In genomic region chr7:30445770-30446169, GRCh38 we compare ENCODE assay signal across 1 cellular context.
TF ChIP-seq lines count a peak whose summit lies in the region.

No MANE protein-coding gene starts in this region.

TF ChIP-seq in HepG2, 621 proteins besides CTCF, POLR2A, EP300 and RAD21 (continued from another document):
- TF ChIP-seq ZNF281 (CRISPR knock-in tag; IDR thresholded peaks at IDR 0.05; ENCODE audit: borderline replicate concordance), result peak; percentile 51; the same call in 1 of the 2 replicates
- TF ChIP-seq ZNF574 (CRISPR knock-in tag; IDR thresholded peaks at IDR 0.05), result 0 out of 2 replicates have a peak, but pooled peaks have one; percentile 41
- TF ChIP-seq NR3C1 (CRISPR knock-in tag; IDR thresholded peaks at IDR 0.05), result no peak
- no peak for TF ChIP-seq HOXD1 (CRISPR knock-in tag; IDR thresholded peaks at IDR 0.05)
- peak; percentile 75 for TF ChIP-seq CEBPG (CRISPR knock-in tag; IDR thresholded peaks at IDR 0.05)
- TF ChIP-seq NR2C2 (CRISPR knock-in tag; IDR thresholded peaks at IDR 0.05; ENCODE audit: borderline replicate concordance), result no peak
- TF ChIP-seq BHLHE40 (IDR thresholded peaks at IDR 0.05; ENCODE audit: low read length), result 0 out of 2 replicates have a peak, but pooled peaks have one; percentile 39
- TF ChIP-seq KLF13 (CRISPR knock-in tag; IDR thresholded peaks at IDR 0.05), result no peak
- no peak for TF ChIP-seq HOXA7 (CRISPR knock-in tag; IDR thresholded peaks at IDR 0.05)
- peak; percentile 43 for TF ChIP-seq STAG1 (CRISPR knock-in tag; IDR thresholded peaks at IDR 0.05)
- TF ChIP-seq ZSCAN21 (CRISPR knock-in tag; IDR thresholded peaks at IDR 0.05; ENCODE audit: borderline replicate concordance), result no peak
- no peak for TF ChIP-seq ZBTB46 (CRISPR knock-in tag; IDR thresholded peaks at IDR 0.05; ENCODE audit: borderline replicate concordance)
- peak; percentile 89 for TF ChIP-seq CEBPB (IDR thresholded peaks at IDR 0.05; ENCODE audit: borderline replicate concordance, low read depth, low read length)
- TF ChIP-seq ZNF780A (CRISPR knock-in tag; IDR thresholded peaks at IDR 0.05), result no peak
